In the genomic region with DNA sequence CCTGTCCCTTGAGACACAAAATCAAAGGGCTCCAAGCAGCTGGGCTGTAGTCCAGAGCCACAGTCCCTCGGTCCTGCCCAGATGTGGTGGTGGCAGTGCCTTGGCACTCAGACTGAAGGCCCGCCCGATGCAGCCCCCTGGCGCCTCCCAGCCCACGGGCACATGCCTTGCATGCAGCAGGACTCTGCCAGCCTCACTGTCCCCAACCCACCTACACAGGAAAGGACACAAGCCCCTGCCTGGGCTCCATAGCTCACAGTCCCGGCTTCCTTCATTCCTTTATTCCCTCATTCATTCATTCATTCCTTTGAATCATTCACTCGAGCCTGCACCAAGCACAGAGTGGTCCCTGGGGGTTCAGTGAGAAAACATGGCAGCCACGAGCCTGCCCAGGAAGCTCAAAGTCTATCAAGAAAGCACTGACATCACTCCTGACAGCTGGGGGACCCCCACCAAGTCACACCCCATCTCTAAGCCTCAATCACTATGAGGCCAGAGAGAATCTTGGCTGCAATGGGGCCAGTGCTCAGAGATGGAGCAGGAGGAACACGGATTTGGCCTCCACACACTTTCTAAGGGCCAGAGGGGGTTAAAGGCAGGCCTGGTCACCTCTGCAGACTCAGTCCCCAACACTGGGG, we compare ENCODE assay signal across 12 cellular contexts. TPM values are rescaled to one million over a fixed set of nuclear protein-coding genes. Genes with fewer than 3 reads are reported as not detected.
DNase-seq lines count a peak whose midpoint lies in the region; ATAC-seq and TF ChIP-seq lines count a peak whose summit lies in the region.
"Had no signal": no experiment of that assay in that cellular context is flagged by ENCODE, and none has a peak within 500 bp of the region (broad histone marks: within the 10 kb centered on the region; RNA-seq: fewer than 3 reads in every experiment).

No MANE protein-coding gene starts in this region.

- POLR2A ChIA-PET in HEK293 (lab: Yijun Ruan, JAX) = no interaction called here

- H3K27me3 ChIP-seq in liver (ENCODE audit: control insufficient read depth in 4 of 4, insufficient read depth in 4 of 4, low read length in 3 of 4) = no peaks in the 10 kb centered on the region

- H3K27ac ChIP-seq in HEK293 (ENCODE audit: extremely low read depth, low read depth, low read length) = no peak overlapping the region
- peak overlapping the region; percentile 51 to 61 for H3K27ac ChIP-seq in liver (ENCODE audit: low read depth in 1 of 2, low read length in 2 of 2)

- peak; percentile 30 for DNase-seq in chondrocyte (ENCODE audit: low spot score)
- no peak for DNase-seq in sciatic nerve (ENCODE audit: low spot score)
- DNase-seq in NCI-H2107 (lab: John Stamatoyannopoulos, UW) = no peak
- DNase-seq in activated T-cell treated with anti-CD3 and anti-CD28 coated beads, Interleukin-2, amount 50 U/mL, for 1 hour = no peak
- no peak for DNase-seq in NCI-H526 treated with DMSO at 0.1 percent for 48 hours (lab: John Stamatoyannopoulos, UW)
- DNase-seq: DMS79, KBM-7 had no signal

- CTCF ChIA-PET in HEK293 (lab: Yijun Ruan, JAX) = interaction anchor here (4.8 kb wide), 1 partner anchor 101 kb away, joined by 56 read pairs; no protein-coding TSS in a partner anchor

- no peaks in the 10 kb centered on the region for H3K9me3 Mint-ChIP-seq in chondrocyte (ENCODE audit: low read depth)

- H3K36me3 ChIP-seq in HEK293 (ENCODE audit: control insufficient read depth in 2 of 2, insufficient read depth in 1 of 2, low read length in 2 of 2) (no peaks in the 10 kb centered on the region), liver (ENCODE audit: control insufficient read depth in 4 of 4, insufficient read depth in 3 of 4, low read depth in 1 of 4, low read length in 3 of 4) (no peaks in the 10 kb centered on the region)
- H3K36me3 ChIP-seq: HAP-1 had no signal

- no peaks in the 10 kb centered on the region for H3K27me3 Mint-ChIP-seq in chondrocyte (ENCODE audit: low read depth)

- H3K4me3 Mint-ChIP-seq in chondrocyte (ENCODE audit: unreplicated experiment) = no peak overlapping the region

- ATAC-seq in sciatic nerve = peak; percentile 12
- ATAC-seq in GM19467 (IDR thresholded peaks at IDR 0.05; ENCODE audit: unreplicated experiment) = no peak

- H3K4me1 ChIP-seq in HEK293 (ENCODE audit: control insufficient read depth, insufficient read depth, low read length) (0 out of 2 replicates have a peak, but pooled peaks cover 1% of the 10 kb centered on the region), liver (ENCODE audit: control insufficient read depth in 4 of 4, insufficient read depth in 4 of 4, low read length in 3 of 4) (peaks cover 0 to 7% (median 0%) of the 10 kb centered on the region in 4 donors)
- H3K4me1 ChIP-seq: HAP-1 had no signal

- no peak overlapping the region for H3K27ac Mint-ChIP-seq in chondrocyte (ENCODE audit: unreplicated experiment)

- H3K4me3 ChIP-seq in HEK293 (ENCODE audit: low read depth, low read length) (no peak overlapping the region), liver (ENCODE audit: low read depth in 1 of 3, low read length in 3 of 3) (no peak overlapping the region)
- H3K4me3 ChIP-seq: HAP-1, skin epidermis had no signal

- H3K36me3 Mint-ChIP-seq in chondrocyte (ENCODE audit: low read depth) = no peaks in the 10 kb centered on the region

- WGBS in liver = 78% methylated on average over 9 of the region's 9 CpGs

- TF ChIP-seq RAD21 in liver (IDR thresholded peaks at IDR 0.05) = no peak

- H3K4me1 Mint-ChIP-seq in chondrocyte (ENCODE audit: low read depth) = peaks cover 26% of the 10 kb centered on the region

- intact Hi-C loops in sciatic nerve (cut with DNase I) = no loop called here

- TF ChIP-seq CTCF in HEK293 (tag by site-specific recombination; IDR thresholded peaks at IDR 0.05) (no peak), chondrocyte (IDR thresholded peaks at IDR 0.05) (no peak), liver (IDR thresholded peaks at IDR 0.05; ENCODE audit: low read depth, low read length, missing input control) (no peak)

- H3K9ac ChIP-seq in liver (ENCODE audit: low read depth in 1 of 2, low read length in 2 of 2) = no peak overlapping the region

- H3K9me3 ChIP-seq in HEK293 (ENCODE audit: control insufficient read depth, insufficient read depth, low read depth, low read length) (no peaks in the 10 kb centered on the region), liver (ENCODE audit: control insufficient read depth in 4 of 4, low read length in 3 of 4) (no peaks in the 10 kb centered on the region)
- H3K9me3 ChIP-seq: HAP-1 had no signal

TF ChIP-seq in HEK293, 187 proteins besides CTCF, POLR2A, EP300 and RAD21:
- 0 out of 2 replicates have a peak, but pooled peaks have one; percentile 34 for TF ChIP-seq ZNF366 (tag by site-specific recombination; conservative IDR thresholded peaks at IDR 0.05)
- TF ChIP-seq GFI1B (tag by site-specific recombination; IDR thresholded peaks at IDR 0.05) = no peak
- TF ChIP-seq ZNF24 (tag by site-specific recombination; IDR thresholded peaks at IDR 0.05) = peak; percentile 95
- TF ChIP-seq ZFHX2 (tag by site-specific recombination; conservative IDR thresholded peaks at IDR 0.05) = 0 out of 2 replicates have a peak, but pooled peaks have one; percentile 6

TF ChIP-seq in liver, 16 proteins besides CTCF, POLR2A, EP300 and RAD21:
- TF ChIP-seq TAF1 (conservative IDR thresholded peaks at IDR 0.05) = no peak
- TF ChIP-seq MAX (IDR thresholded peaks at IDR 0.05) = no peak
- no peak for TF ChIP-seq SP1 (IDR thresholded peaks at IDR 0.05)
- TF ChIP-seq, protein P1, sequence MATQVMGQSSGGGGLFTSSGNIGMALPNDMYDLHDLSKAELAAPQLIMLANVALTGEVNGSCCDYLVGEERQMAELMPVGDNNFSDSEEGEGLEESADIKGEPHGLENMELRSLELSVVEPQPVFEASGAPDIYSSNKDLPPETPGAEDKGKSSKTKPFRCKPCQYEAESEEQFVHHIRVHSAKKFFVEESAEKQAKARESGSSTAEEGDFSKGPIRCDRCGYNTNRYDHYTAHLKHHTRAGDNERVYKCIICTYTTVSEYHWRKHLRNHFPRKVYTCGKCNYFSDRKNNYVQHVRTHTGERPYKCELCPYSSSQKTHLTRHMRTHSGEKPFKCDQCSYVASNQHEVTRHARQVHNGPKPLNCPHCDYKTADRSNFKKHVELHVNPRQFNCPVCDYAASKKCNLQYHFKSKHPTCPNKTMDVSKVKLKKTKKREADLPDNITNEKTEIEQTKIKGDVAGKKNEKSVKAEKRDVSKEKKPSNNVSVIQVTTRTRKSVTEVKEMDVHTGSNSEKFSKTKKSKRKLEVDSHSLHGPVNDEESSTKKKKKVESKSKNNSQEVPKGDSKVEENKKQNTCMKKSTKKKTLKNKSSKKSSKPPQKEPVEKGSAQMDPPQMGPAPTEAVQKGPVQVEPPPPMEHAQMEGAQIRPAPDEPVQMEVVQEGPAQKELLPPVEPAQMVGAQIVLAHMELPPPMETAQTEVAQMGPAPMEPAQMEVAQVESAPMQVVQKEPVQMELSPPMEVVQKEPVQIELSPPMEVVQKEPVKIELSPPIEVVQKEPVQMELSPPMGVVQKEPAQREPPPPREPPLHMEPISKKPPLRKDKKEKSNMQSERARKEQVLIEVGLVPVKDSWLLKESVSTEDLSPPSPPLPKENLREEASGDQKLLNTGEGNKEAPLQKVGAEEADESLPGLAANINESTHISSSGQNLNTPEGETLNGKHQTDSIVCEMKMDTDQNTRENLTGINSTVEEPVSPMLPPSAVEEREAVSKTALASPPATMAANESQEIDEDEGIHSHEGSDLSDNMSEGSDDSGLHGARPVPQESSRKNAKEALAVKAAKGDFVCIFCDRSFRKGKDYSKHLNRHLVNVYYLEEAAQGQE (IDR thresholded peaks at IDR 0.05) = no peak
- no peak for TF ChIP-seq ZBTB33 (IDR thresholded peaks at IDR 0.05)
- no peak for TF ChIP-seq EGR1 (IDR thresholded peaks at IDR 0.05; ENCODE audit: low read depth in 2 of 2)
- TF ChIP-seq HNF4G (IDR thresholded peaks at IDR 0.05) = no peak
- no peak for TF ChIP-seq JUND (IDR thresholded peaks at IDR 0.05)
- no peak for TF ChIP-seq FOXA1 (IDR thresholded peaks at IDR 0.05)

RNA-seq across cellular contexts. Expression of gene SDC3, which starts 5.8 kb away (rescaled TPM):
- total RNA-seq in chondrocyte (46.8 to 69.3 TPM (median 47.3 TPM) in 3 replicates), liver (10 to 100 TPM; 14.0 to 27.5 TPM), sciatic nerve (84.9 TPM)
- 10 to 100 TPM in 1 of 2 donors, 1 to 10 TPM in 1; 3.3 to 19.2 TPM for polyA plus RNA-seq in liver
